ENCODE assay signal across 9 cellular contexts in the genomic region with DNA sequence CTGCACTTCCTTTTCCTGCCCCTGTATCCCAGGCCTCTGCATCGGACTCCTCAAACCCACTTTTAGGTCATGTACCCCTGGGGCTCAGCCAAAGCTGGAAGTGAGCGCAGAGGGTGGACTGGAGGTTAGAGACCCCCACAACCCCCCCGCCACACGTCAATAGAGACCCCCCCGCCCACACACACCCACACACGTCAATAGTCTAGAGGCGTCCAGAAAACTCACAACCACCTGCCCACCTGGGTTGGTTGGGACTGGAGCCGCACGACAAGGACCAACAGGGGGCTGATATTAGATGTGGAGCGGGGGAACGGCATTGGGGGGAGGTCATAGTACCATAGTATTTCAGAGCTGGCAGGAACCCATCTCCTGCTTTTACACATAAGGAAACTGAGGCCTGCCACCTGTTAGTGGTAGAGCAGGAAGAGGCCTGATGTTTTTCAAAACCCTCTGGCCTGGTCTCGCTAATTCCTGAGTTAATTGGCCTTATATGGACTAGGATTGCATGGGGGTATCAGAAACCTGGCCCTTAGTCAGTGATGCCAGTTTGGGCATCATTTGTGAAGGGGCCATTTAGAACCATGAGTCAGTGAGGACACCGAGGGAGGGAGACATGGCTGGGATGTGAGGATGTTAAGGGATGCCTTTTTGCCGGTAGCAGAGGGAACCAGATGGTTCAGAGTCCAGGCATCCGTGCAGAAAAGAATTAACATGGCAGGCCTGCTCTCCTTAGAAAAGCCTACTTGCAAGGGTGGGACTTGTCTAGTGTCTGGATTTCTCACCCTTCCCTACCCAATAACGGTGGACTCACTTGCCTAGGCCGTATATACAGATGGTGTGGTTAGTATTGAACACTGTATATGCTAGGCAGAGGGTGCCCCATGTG. TPM values are rescaled to one million over a fixed set of nuclear protein-coding genes. Genes with fewer than 3 reads are reported as not detected.
DNase-seq lines count a peak whose midpoint lies in the region; ATAC-seq, FAIRE-seq and TF ChIP-seq lines count a peak whose summit lies in the region.
"Had no signal": no experiment of that assay in that cellular context is flagged by ENCODE, and none has a peak within 500 bp of the region (broad histone marks: within the 10 kb centered on the region; RNA-seq: fewer than 3 reads in every experiment).

No MANE protein-coding gene starts in this region.

- no peak for ATAC-seq in activated T-cell treated with anti-CD3 and anti-CD28 coated beads, Interleukin-2, amount 50 U/mL, for 4 hours
- no peak for ATAC-seq in activated naive CD8-positive, alpha-beta T cell treated with anti-CD3 and anti-CD28 coated beads, Interleukin-2, amount 50 U/mL, for 24 hours
- ATAC-seq in HepG2, result no peak; the same call in 2 of the 3 replicates

- DNase-seq in activated T-cell treated with anti-CD3 and anti-CD28 coated beads, Interleukin-2, amount 50 U/mL, for 4 hours, result no peak
- no peak for DNase-seq in activated T-cell treated with anti-CD3 and anti-CD28 coated beads, Interleukin-2, amount 50 U/mL, for 1 hour
- DNase-seq in activated naive CD8-positive, alpha-beta T cell treated with anti-CD3 and anti-CD28 coated beads, Interleukin-2, amount 50 U/mL, for 24 hours, result no peak
- DNase-seq in HepG2 (ENCODE audit: low spot score) (no peak), tibial artery (no peak), NCI-H2196 (lab: John Stamatoyannopoulos, UW; ENCODE audit: unreplicated experiment) (no peak), NCI-H2081 treated with DMSO at 0.1 percent for 48 hours (lab: John Stamatoyannopoulos, UW) (no peak), NCI-H226 (no peak)

- no peak for TF ChIP-seq POLR2A in HepG2 (IDR thresholded peaks at IDR 0.05; ENCODE audit: insufficient read depth in 1 of 2, low read depth in 2 of 2, low read length in 2 of 2)

- H2AFZ ChIP-seq in HepG2 (ENCODE audit: low read length), result no peak overlapping the region

- no peak for TF ChIP-seq RAD21 in HepG2 (CRISPR knock-in tag; IDR thresholded peaks at IDR 0.05)

- no peaks in the 10 kb centered on the region for H3K9me3 ChIP-seq in HepG2 (ENCODE audit: low read length)
- H3K9me3 ChIP-seq in tibial artery, result no peaks in the 10 kb centered on the region

- H3K9me3 Mint-ChIP-seq in activated T-cell treated with anti-CD3 and anti-CD28 coated beads, Interleukin-2, amount 50 U/mL, for 4 hours, result no peaks in the 10 kb centered on the region
- H3K9me3 Mint-ChIP-seq in activated naive CD8-positive, alpha-beta T cell treated with anti-CD3 and anti-CD28 coated beads, Interleukin-2, amount 50 U/mL, for 24 hours, result no peaks in the 10 kb centered on the region

- BruUV-seq in HepG2 (replicated peaks; lab: Mats Ljungman, UMichigan), result TSS peak; percentile 51

- peak overlapping the region; percentile 60 for H3K27ac Mint-ChIP-seq in activated naive CD8-positive, alpha-beta T cell treated with anti-CD3 and anti-CD28 coated beads, Interleukin-2, amount 50 U/mL, for 24 hours

- no peaks in the 10 kb centered on the region for H3K36me3 Mint-ChIP-seq in activated T-cell treated with anti-CD3 and anti-CD28 coated beads, Interleukin-2, amount 50 U/mL, for 4 hours (ENCODE audit: insufficient read depth)
- H3K36me3 Mint-ChIP-seq in activated naive CD8-positive, alpha-beta T cell treated with anti-CD3 and anti-CD28 coated beads, Interleukin-2, amount 50 U/mL, for 24 hours (ENCODE audit: low read depth), result peaks cover 5% of the 10 kb centered on the region

- 54% methylated on average over 12 of the region's 17 CpGs for WGBS in HepG2 (ENCODE audit: low lambda C conversion rate)

- peaks cover 25% of the 10 kb centered on the region for H3K4me1 Mint-ChIP-seq in activated T-cell treated with anti-CD3 and anti-CD28 coated beads, Interleukin-2, amount 50 U/mL, for 4 hours (ENCODE audit: low read depth)
- peaks cover 42% of the 10 kb centered on the region for H3K4me1 Mint-ChIP-seq in activated naive CD8-positive, alpha-beta T cell treated with anti-CD3 and anti-CD28 coated beads, Interleukin-2, amount 50 U/mL, for 24 hours

- H3K27ac ChIP-seq in HepG2 (ENCODE audit: extremely low read length, insufficient read depth, low read length) (no peak overlapping the region), tibial artery (peak overlapping the region; percentile 84 to 99)

- H3K79me2 ChIP-seq in HepG2 (ENCODE audit: insufficient read depth, low read length), result no peaks in the 10 kb centered on the region

- POLR2A ChIA-PET in HepG2 (lab: Yijun Ruan, JAX), result interaction anchor here (0.7 kb wide), 1 partner anchor 398 kb away, joined by 3 read pairs; a partner anchor contains a TSS

- no peak for TF ChIP-seq CTCF in HepG2 (CRISPR knock-in tag; IDR thresholded peaks at IDR 0.05)
- no peak for TF ChIP-seq CTCF in tibial artery (IDR thresholded peaks at IDR 0.05)

- FAIRE-seq in HepG2 (lab: Jason Lieb, UNC), result no peak
- FAIRE-seq: G401.6 had no signal

- no peaks in the 10 kb centered on the region for H3K27me3 Mint-ChIP-seq in activated T-cell treated with anti-CD3 and anti-CD28 coated beads, Interleukin-2, amount 50 U/mL, for 4 hours (ENCODE audit: low read depth)
- H3K27me3 Mint-ChIP-seq in activated naive CD8-positive, alpha-beta T cell treated with anti-CD3 and anti-CD28 coated beads, Interleukin-2, amount 50 U/mL, for 24 hours, result peaks cover 3% of the 10 kb centered on the region

- peak overlapping the region; percentile 76 for H3K4me3 Mint-ChIP-seq in activated T-cell treated with anti-CD3 and anti-CD28 coated beads, Interleukin-2, amount 50 U/mL, for 4 hours
- peak overlapping the region; percentile 78 for H3K4me3 Mint-ChIP-seq in activated naive CD8-positive, alpha-beta T cell treated with anti-CD3 and anti-CD28 coated beads, Interleukin-2, amount 50 U/mL, for 24 hours

- in situ Hi-C loops in HepG2 (cut with HindIII; ENCODE audit: extremely low pct_ligation_motif_present, low pct_unique_long_range_greater_than_20kb), result no loop called here

- intact Hi-C loops in HepG2 (cut with micrococcal nuclease; ENCODE audit: unreplicated experiment) (no loop called here), tibial artery (cut with DNase I; ENCODE audit: low total_unique reads) (no loop called here)

- CTCF ChIA-PET in HepG2 (lab: Yijun Ruan, JAX; ENCODE audit: low intra/inter-chr PET ratio, low total read pairs), result no interaction called here

- H3K9ac ChIP-seq in HepG2 (ENCODE audit: insufficient read depth, low read depth, low read length), result peak overlapping the region; percentile 71

- no peaks in the 10 kb centered on the region for H4K20me1 ChIP-seq in HepG2 (ENCODE audit: insufficient read depth, low read length)

- H3K4me3 ChIP-seq in HepG2 (replicated peaks in 1 of 3; ENCODE audit: insufficient read depth in 1 of 3, low read depth in 2 of 3, low read length in 3 of 3) (peak overlapping the region; percentile 76 to 93 (median 86)), tibial artery (peak overlapping the region; percentile 72 to 96)

- H3K36me3 ChIP-seq in HepG2 (replicated peaks in 1 of 2; ENCODE audit: control insufficient read depth in 1 of 2, insufficient read depth in 2 of 2, low read length in 2 of 2) (no peaks in the 10 kb centered on the region), tibial artery (no peaks in the 10 kb centered on the region)

- peaks cover 0 to 4% of the 10 kb centered on the region in 2 experiments; a peak in 1 of 5 replicates for H3K27me3 ChIP-seq in HepG2 (ENCODE audit: control insufficient read depth in 1 of 2, insufficient read depth in 2 of 2, low read length in 2 of 2)
- no peaks in the 10 kb centered on the region for H3K27me3 ChIP-seq in tibial artery

- TF ChIP-seq EP300 in HepG2 (IDR thresholded peaks at IDR 0.05; ENCODE audit: low read depth in 2 of 2, low read length in 2 of 2) (no peak), HepG2 (CRISPR knock-in tag; IDR thresholded peaks at IDR 0.05; ENCODE audit: borderline replicate concordance) (no peak)

- H3K4me1 ChIP-seq in HepG2 (ENCODE audit: insufficient read depth, low read length) (peaks cover 39% of the 10 kb centered on the region), tibial artery (peaks cover 0 to 24% (median 17%) of the 10 kb centered on the region in 4 donors)

- peak overlapping the region; percentile 95 for H3K4me2 ChIP-seq in HepG2 (ENCODE audit: low read depth, low read length)

RNA-seq across cellular contexts. Expression of a gene that starts 1.1 kb away (rescaled TPM):
- total RNA-seq in activated T-cell treated with anti-CD3 and anti-CD28 coated beads, Interleukin-2, amount 50 U/mL, for 4 hours, result 10 to 100 TPM; 26.4 to 29.3 (median 28.9) TPM
- 24.7 and 40.4 TPM in 2 replicates for total RNA-seq in HepG2 (2016; rRNA removed; fragmentation: Illumina TruSeq; extraction: Trizol)
- total RNA-seq in HepG2 (2016; cell fraction: cytosol; rRNA removed; fragmentation: Illumina TruSeq; extraction: Trizol; ENCODE audit: low read depth), result 135 and 145 TPM in 2 replicates
- 21.2 and 39.7 TPM in 2 replicates for total RNA-seq in HepG2 (2016; cell fraction: insoluble cytoplasmic fraction; rRNA removed; fragmentation: Illumina TruSeq; extraction: Trizol)
- total RNA-seq in HepG2 (2016; cell fraction: membrane; rRNA removed; fragmentation: Illumina TruSeq; extraction: Trizol), result 87.8 and 107 TPM in 2 replicates
- 20.0 and 22.0 TPM in 2 replicates for total RNA-seq in HepG2 (2016; cell fraction: nucleus; rRNA removed; fragmentation: Illumina TruSeq; extraction: Trizol)
- polyA plus RNA-seq in HepG2 (2011; rRNA removed), result 28.7 and 31.7 TPM in 2 replicates
- polyA plus RNA-seq in HepG2 (2011; cell fraction: cytosol; rRNA removed), result 20.5 and 29.5 TPM in 2 replicates
- 8.0 and 8.1 TPM in 2 replicates for polyA plus RNA-seq in HepG2 (2011; cell fraction: nucleus; rRNA removed)
- polyA plus RNA-seq in HepG2 (2012), result 19.9 and 23.4 TPM in 2 replicates
- polyA plus RNA-seq in HepG2 (2016; cell fraction: cytosol; fragmentation: Illumina TruSeq; extraction: Trizol; ENCODE audit: low read depth), result 165 and 182 TPM in 2 replicates
- 25.7 and 28.8 TPM in 2 replicates for polyA plus RNA-seq in HepG2 (2016; cell fraction: insoluble cytoplasmic fraction; fragmentation: Illumina TruSeq; extraction: Trizol; ENCODE audit: low read depth)
- 91.1 and 106 TPM in 2 replicates for polyA plus RNA-seq in HepG2 (2016; cell fraction: membrane; fragmentation: Illumina TruSeq; extraction: Trizol; ENCODE audit: low read depth)
- 29.8 and 38.4 TPM in 2 replicates for polyA plus RNA-seq in HepG2 (2016; cell fraction: nucleus; fragmentation: Illumina TruSeq; extraction: Trizol; ENCODE audit: insufficient read depth, low read depth)
- 8.3 and 24.3 TPM in 2 replicates for polyA minus RNA-seq in HepG2 (2011; rRNA and poly(A)+ RNA removed; ENCODE audit: low replicate concordance)
- 6.0 and 6.8 TPM in 2 replicates for polyA minus RNA-seq in HepG2 (2011; cell fraction: cytosol; rRNA and poly(A)+ RNA removed)
- 2.5 and 3.5 TPM in 2 replicates for polyA minus RNA-seq in HepG2 (2011; cell fraction: nucleus; rRNA and poly(A)+ RNA removed)

RNA-seq across cellular contexts. Expression of a gene that starts 19.1 kb away (rescaled TPM):
- 10 to 100 TPM; 13.2 to 16.4 (median 14.9) TPM for total RNA-seq in activated T-cell treated with anti-CD3 and anti-CD28 coated beads, Interleukin-2, amount 50 U/mL, for 4 hours
- total RNA-seq in HepG2 (2016; rRNA removed; fragmentation: Illumina TruSeq; extraction: Trizol), result 7.1 and 9.4 TPM in 2 replicates
- 2.0 and 2.1 TPM in 2 replicates for total RNA-seq in HepG2 (2016; cell fraction: cytosol; rRNA removed; fragmentation: Illumina TruSeq; extraction: Trizol; ENCODE audit: low read depth)
- 5.3 and 9.8 TPM in 2 replicates for total RNA-seq in HepG2 (2016; cell fraction: insoluble cytoplasmic fraction; rRNA removed; fragmentation: Illumina TruSeq; extraction: Trizol)
- total RNA-seq in HepG2 (2016; cell fraction: membrane; rRNA removed; fragmentation: Illumina TruSeq; extraction: Trizol), result 2.5 and 3.3 TPM in 2 replicates
- total RNA-seq in HepG2 (2016; cell fraction: nucleus; rRNA removed; fragmentation: Illumina TruSeq; extraction: Trizol), result 11.0 and 12.2 TPM in 2 replicates
- polyA plus RNA-seq in HepG2 (2011; rRNA removed), result 10.7 and 14.1 TPM in 2 replicates
- polyA plus RNA-seq in HepG2 (2011; cell fraction: cytosol; rRNA removed), result 10.6 and 11.3 TPM in 2 replicates
- polyA plus RNA-seq in HepG2 (2011; cell fraction: nucleus; rRNA removed), result 7.5 and 7.6 TPM in 2 replicates
- 3.4 and 6.4 TPM in 2 replicates for polyA plus RNA-seq in HepG2 (2012)
- polyA plus RNA-seq in HepG2 (2016; cell fraction: cytosol; fragmentation: Illumina TruSeq; extraction: Trizol; ENCODE audit: low read depth), result 0.76 and 1.3 TPM in 2 replicates
- 4.4 and 5.3 TPM in 2 replicates for polyA plus RNA-seq in HepG2 (2016; cell fraction: insoluble cytoplasmic fraction; fragmentation: Illumina TruSeq; extraction: Trizol; ENCODE audit: low read depth)
- polyA plus RNA-seq in HepG2 (2016; cell fraction: membrane; fragmentation: Illumina TruSeq; extraction: Trizol; ENCODE audit: low read depth), result 1.2 and 1.4 TPM in 2 replicates
- 9.7 and 14.6 TPM in 2 replicates for polyA plus RNA-seq in HepG2 (2016; cell fraction: nucleus; fragmentation: Illumina TruSeq; extraction: Trizol; ENCODE audit: insufficient read depth, low read depth)
- polyA minus RNA-seq in HepG2 (2011; rRNA and poly(A)+ RNA removed; ENCODE audit: low replicate concordance), result 31.5 and 38.5 TPM in 2 replicates
- polyA minus RNA-seq in HepG2 (2011; cell fraction: cytosol; rRNA and poly(A)+ RNA removed), result 8.6 and 8.7 TPM in 2 replicates
- 9.5 and 15.3 TPM in 2 replicates for polyA minus RNA-seq in HepG2 (2011; cell fraction: nucleus; rRNA and poly(A)+ RNA removed)
